9 cellular contexts compared by ENCODE assay signal in genomic region chr14:67623114-67623513, GRCh38.
A peak's percentile ranks its signal among the peaks of the same experiment; 100 is the strongest.
DNase-seq lines count a peak whose midpoint lies in the region; TF ChIP-seq lines count a peak whose summit lies in the region.
"Had no signal": no experiment of that assay in that cellular context is flagged by ENCODE, and none has a peak within 500 bp of the region (broad histone marks: within the 10 kb centered on the region; RNA-seq: fewer than 3 reads in every experiment).

No MANE protein-coding gene starts in this region.

- DNase-seq in DMS153 treated with DMSO at 0.1 percent for 48 hours (lab: John Stamatoyannopoulos, UW; ENCODE audit: unreplicated experiment) (peak; percentile 53), NCI-H2029 treated with DMSO at 0.1 percent for 48 hours (lab: John Stamatoyannopoulos, UW) (peak; percentile 6), caudate nucleus (lab: John Stamatoyannopoulos, UW) (no peak), nephron progenitor cell (no peak), NCI-H2171 (lab: John Stamatoyannopoulos, UW) (no peak), kidney glomerular epithelial cell (lab: John Stamatoyannopoulos, UW) (no peak), COLO829 (ENCODE audit: low spot score) (no peak), GM10266 (ENCODE audit: extremely low spot score) (no peak)
- DNase-seq: cortex of kidney had no signal

- H3K27me3 Mint-ChIP-seq in nephron progenitor cell (ENCODE audit: low read depth, poor library complexity), result peaks cover 6% of the 10 kb centered on the region

- peaks cover 7% of the 10 kb centered on the region for H3K9me3 Mint-ChIP-seq in nephron progenitor cell

- peak overlapping the region; percentile 23 for H3K4me3 Mint-ChIP-seq in nephron progenitor cell

- H3K36me3 Mint-ChIP-seq in nephron progenitor cell (ENCODE audit: low read depth), result peaks cover 23% of the 10 kb centered on the region

- TF ChIP-seq CTCF in nephron progenitor cell (IDR thresholded peaks at IDR 0.05) (no peak), GM10266 (IDR thresholded peaks at IDR 0.05; ENCODE audit: control insufficient read depth, insufficient read depth, low read depth, missing control alignments) (no peak)

- H3K27ac Mint-ChIP-seq in nephron progenitor cell, result peak overlapping the region; percentile 70

- H3K4me1 Mint-ChIP-seq in nephron progenitor cell, result peaks cover 40% of the 10 kb centered on the region

- H3K27ac ChIP-seq in caudate nucleus (ENCODE audit: low read depth, low read length), result peak overlapping the region; percentile 37

Comparison
In these comparisons a context has a peak if more than half of its experiments do, and no peak if none do; other contexts are left out.
1. DNase-seq: peak in DMS153 treated with DMSO at 0.1 percent for 48 hours (single experiment) and NCI-H2029 treated with DMSO at 0.1 percent for 48 hours (single experiment); none in caudate nucleus (0 of 61), nephron progenitor cell (single experiment), NCI-H2171 (single experiment), kidney glomerular epithelial cell (single experiment), COLO829 (single experiment) and GM10266 (single experiment).